In the genomic region with DNA sequence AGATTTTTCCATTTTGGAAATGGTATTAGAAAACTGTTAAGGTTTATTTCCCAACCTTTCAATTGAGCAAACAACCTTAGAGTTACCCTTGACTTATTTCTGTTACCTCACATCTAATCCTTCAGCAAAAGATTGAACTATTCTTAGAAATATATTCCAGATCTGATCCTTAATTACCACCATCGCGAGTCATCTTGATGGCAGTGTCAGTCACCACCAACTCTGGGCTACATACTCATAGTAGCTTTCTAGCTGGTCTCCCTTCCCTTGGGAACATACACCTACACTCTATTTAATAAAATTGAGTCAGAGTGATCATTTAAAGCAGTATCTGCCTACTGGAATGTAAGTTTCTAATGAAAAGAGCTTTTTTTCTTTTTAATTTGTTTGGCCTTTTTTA, we compare ENCODE assay signal across 33 cellular contexts.
DNase-seq lines count a peak whose midpoint lies in the region; ATAC-seq and TF ChIP-seq lines count a peak whose summit lies in the region.
"Had no signal": no experiment of that assay in that cellular context is flagged by ENCODE, and none has a peak within 500 bp of the region (broad histone marks: within the 10 kb centered on the region; RNA-seq: fewer than 3 reads in every experiment).

No MANE protein-coding gene starts in this region.

- no peak for TF ChIP-seq POLR2A in erythroblast (IDR thresholded peaks at IDR 0.05; ENCODE audit: low read length)

- no peaks in the 10 kb centered on the region for H3K79me2 ChIP-seq in mesendoderm (ENCODE audit: control insufficient read depth, insufficient read depth, low read length)

- no peaks in the 10 kb centered on the region for H3K79me1 ChIP-seq in mesendoderm (ENCODE audit: low read length)

- H2BK5ac ChIP-seq in mesendoderm (ENCODE audit: low read length): no peak overlapping the region

- no peaks in the 10 kb centered on the region for H3K4me1 ChIP-seq in mesendoderm (ENCODE audit: control insufficient read depth, low read depth, low read length)
- H3K4me1 ChIP-seq: A549; BE2C; BLaER1; BLaER1 treated with 17β-estradiol and CSF1 and Interleukin-3, amounts not matched to agents 10 nM and 100 nM; Caco-2 had no signal

- no peak overlapping the region for H2BK120ac ChIP-seq in mesendoderm (ENCODE audit: low read depth, low read length)

- no CpG with 5 or more reads among the region's 2 CpGs for WGBS in mesendoderm (ENCODE audit: extremely low coverage, insufficient coverage, low lambda C conversion rate)

- H3K9ac ChIP-seq in mesendoderm (ENCODE audit: low read length): no peak overlapping the region
- H3K9ac ChIP-seq: BLaER1; BLaER1 treated with 17β-estradiol and CSF1 and Interleukin-3, amounts not matched to agents 10 nM and 100 nM had no signal

- no peak overlapping the region for H2AK5ac ChIP-seq in mesendoderm (ENCODE audit: low read length)

- H3K27me3 ChIP-seq in mesendoderm (ENCODE audit: insufficient read depth, low read length, poor library complexity): no peaks in the 10 kb centered on the region
- H3K27me3 ChIP-seq: BE2C; BLaER1; BLaER1 treated with 17β-estradiol and CSF1 and Interleukin-3, amounts not matched to agents 10 nM and 100 nM had no signal

- no peak overlapping the region for H4K5ac ChIP-seq in mesendoderm (ENCODE audit: low read length)

- H3K23ac ChIP-seq in mesendoderm (ENCODE audit: low read length): no peak overlapping the region

- H3K27ac ChIP-seq in mesendoderm (ENCODE audit: low read depth, low read length): no peak overlapping the region
- H3K27ac ChIP-seq: 22Rv1; A549; BLaER1; BLaER1 treated with 17β-estradiol and CSF1 and Interleukin-3, amounts not matched to agents 10 nM and 100 nM; C4-2B had no signal

- no peaks in the 10 kb centered on the region for H3K36me3 ChIP-seq in mesendoderm (ENCODE audit: control insufficient read depth, insufficient read depth, low read length)
- H3K36me3 ChIP-seq: BE2C; BLaER1; BLaER1 treated with 17β-estradiol and CSF1 and Interleukin-3, amounts not matched to agents 10 nM and 100 nM had no signal

- no peak overlapping the region for H3K4me3 ChIP-seq in retinal pigment epithelial cell (ENCODE audit: low read length)
- H3K4me3 ChIP-seq in mesendoderm (ENCODE audit: low read length): no peak overlapping the region
- H3K4me3 ChIP-seq: A549; BLaER1; BLaER1 treated with 17β-estradiol and CSF1 and Interleukin-3, amounts not matched to agents 10 nM and 100 nM had no signal

- intact Hi-C loops in head of caudate nucleus (cut with DNase I): no loop called here

- no peak overlapping the region for H3K56ac ChIP-seq in mesendoderm (ENCODE audit: low read length)

- peak; percentile 7 for DNase-seq in RKO (ENCODE audit: low spot score)
- peak in 24 of 42 donors; percentile 1 to 80 (median 29) for DNase-seq in head of caudate nucleus
- DNase-seq in putamen (ENCODE audit: low spot score): peak; percentile 61
- DNase-seq in retinal pigment epithelial cell (ENCODE audit: low read depth): peak; percentile 12
- no peak for DNase-seq in HCEC 1CT
- DNase-seq in mesendoderm: no peak
- no peak for DNase-seq in erythroblast (lab: John Stamatoyannopoulos, UW)
- DNase-seq: 8988T; ACHN; AML-193; BE2C; C1 segment of cervical spinal cord; Caco-2; Calu3; CD4-positive, alpha-beta memory T cell; CD4-positive, alpha-beta T cell; CD4-positive, CD25-positive, alpha-beta regulatory T cell; CD8-positive, alpha-beta memory T cell; CD8-positive, alpha-beta T cell; COR-L47; DMS 273 treated with DMSO at 0.1 percent for 48 hours; DMS153; DMS53; DMS79; DMS79 treated with DMSO at 0.1 percent for 48 hours; DND-41; EL had no signal

- no peak for ATAC-seq in HG03095 (IDR thresholded peaks at IDR 0.05; ENCODE audit: unreplicated experiment)
- ATAC-seq: A549; CD8-positive, alpha-beta T cell had no signal

- no peak overlapping the region for H2BK15ac ChIP-seq in mesendoderm (replicated peaks; ENCODE audit: low read depth)

- TF ChIP-seq CTCF in retinal pigment epithelial cell (conservative IDR thresholded peaks at IDR 0.05; ENCODE audit: low read depth, low read length): no peak

- no peak overlapping the region for H3K18ac ChIP-seq in mesendoderm (ENCODE audit: low read length)

- no peak overlapping the region for H3K4ac ChIP-seq in mesendoderm (ENCODE audit: low read depth, low read length)

- H3K4me2 ChIP-seq in mesendoderm (ENCODE audit: low read length): no peak overlapping the region
- H3K4me2 ChIP-seq: A549; BLaER1; BLaER1 treated with 17β-estradiol and CSF1 and Interleukin-3, amounts not matched to agents 10 nM and 100 nM had no signal

- no peak overlapping the region for H4K8ac ChIP-seq in mesendoderm (ENCODE audit: low read depth, low read length)

Comparison
In these comparisons a context has a peak if more than half of its experiments do, and no peak if none do; other contexts are left out.
1. DNase-seq: peak in RKO (single experiment), head of caudate nucleus (24 of 42), putamen (single experiment) and retinal pigment epithelial cell (single experiment); none in HCEC 1CT (single experiment), mesendoderm (single experiment) and erythroblast (0 of 2).